ENCODE assay signal across 14 cellular contexts in genomic region chr11:123209591-123209990, GRCh38. TPM values are rescaled to one million over a fixed set of nuclear protein-coding genes. Genes with fewer than 3 reads are reported as not detected.
"Had no signal": no experiment of that assay in that cellular context is flagged by ENCODE, and none has a peak within 500 bp of the region (broad histone marks: within the 10 kb centered on the region; RNA-seq: fewer than 3 reads in every experiment).

No MANE protein-coding gene starts in this region.

- H3K27ac Mint-ChIP-seq: activated B cell treated with CpG ODN at 0.5 μM for 24 hours; activated CD4-positive, alpha-beta T cell treated with anti-CD3 and anti-CD28 coated beads, Interleukin-2, amount 10 ng/mL, durations not matched to agents 24 days and 14 days; activated naive CD8-positive, alpha-beta T cell treated with anti-CD3 and anti-CD28 coated beads, Interleukin-2, amount 50 U/mL, for 24 hours; immature natural killer cell had no signal

- H3K4me3 Mint-ChIP-seq: activated B cell treated with CpG ODN at 0.5 μM for 24 hours; activated CD4-positive, alpha-beta T cell treated with anti-CD3 and anti-CD28 coated beads, Interleukin-2, amount 10 ng/mL, durations not matched to agents 24 days and 14 days; activated naive CD8-positive, alpha-beta T cell treated with anti-CD3 and anti-CD28 coated beads, Interleukin-2, amount 50 U/mL, for 24 hours; immature natural killer cell had no signal

- H3K4me1 Mint-ChIP-seq: activated B cell treated with CpG ODN at 0.5 μM for 24 hours; activated CD4-positive, alpha-beta T cell treated with anti-CD3 and anti-CD28 coated beads, Interleukin-2, amount 10 ng/mL, durations not matched to agents 24 days and 14 days; activated naive CD8-positive, alpha-beta T cell treated with anti-CD3 and anti-CD28 coated beads, Interleukin-2, amount 50 U/mL, for 24 hours; immature natural killer cell had no signal

- H3K9me3 Mint-ChIP-seq: activated B cell treated with CpG ODN at 0.5 μM for 24 hours; activated CD4-positive, alpha-beta T cell treated with anti-CD3 and anti-CD28 coated beads, Interleukin-2, amount 10 ng/mL, durations not matched to agents 24 days and 14 days; activated naive CD8-positive, alpha-beta T cell treated with anti-CD3 and anti-CD28 coated beads, Interleukin-2, amount 50 U/mL, for 24 hours; immature natural killer cell had no signal

- DNase-seq: activated B cell treated with CpG ODN at 0.5 μM for 24 hours; activated CD4-positive, alpha-beta T cell treated with anti-CD3 and anti-CD28 coated beads, Interleukin-2, amount 10 ng/mL, durations not matched to agents 24 days and 14 days; activated naive CD4-positive, alpha-beta T cell treated with Interleukin-2 at 50 U/mL for 16 hours; activated naive CD8-positive, alpha-beta T cell treated with anti-CD3 and anti-CD28 coated beads, Interleukin-2, amount 50 U/mL, for 24 hours; esophagus squamous epithelium; foreskin fibroblast; immature natural killer cell; left colon; mucosa of descending colon; ovary; stimulated activated CD4-positive, alpha-beta T cell treated with anti-CD3 and anti-CD28 coated beads, Interleukin-15, amount 100 ng/mL, for 24 hours; stimulated activated CD4-positive, alpha-beta T cell treated with anti-CD3 and anti-CD28 coated beads, Interleukin-4, amount 100 ng/mL, for 24 hours; thyroid gland had no signal

- ATAC-seq: activated naive CD8-positive, alpha-beta T cell treated with anti-CD3 and anti-CD28 coated beads, Interleukin-2, amount 50 U/mL, for 24 hours; left colon; mucosa of descending colon had no signal

- H3K36me3 Mint-ChIP-seq: immature natural killer cell had no signal

RNA-seq across cellular contexts. Expression of gene CLMP, which starts 14.5 kb away (rescaled TPM):
- total RNA-seq: activated B cell treated with CpG ODN at 0.5 μM for 24 hours, lung microvascular endothelial cell had no signal
